Comparison of ENCODE assay signal across 1 cellular context in genomic region chr15:48330855-48331795, GRCh38.
A peak's percentile ranks its signal among the peaks of the same experiment; 100 is the strongest.
TF ChIP-seq lines count a peak whose summit lies in the region.

DUT (plus strand) TSS chr15:48331429; CDS start chr15:48331516, 87 bp downstream.

TF ChIP-seq in HEK293, 187 proteins besides CTCF, POLR2A, EP300 and RAD21 (continued from another document):
- TF ChIP-seq ZBTB8A (tag by site-specific recombination; IDR thresholded peaks at IDR 0.05) = peak; percentile 84
- TF ChIP-seq SP3 (tag by site-specific recombination; IDR thresholded peaks at IDR 0.05) = peak; percentile 79
- no peak for TF ChIP-seq ZNF433 (tag by site-specific recombination; IDR thresholded peaks at IDR 0.05; ENCODE audit: low read depth)
- no peak for TF ChIP-seq ZNF26 (tag by site-specific recombination; IDR thresholded peaks at IDR 0.05)
- 0 out of 2 replicates have a peak, but pooled peaks have one; percentile 20 for TF ChIP-seq ZNF843 (tag by site-specific recombination; IDR thresholded peaks at IDR 0.05)
- TF ChIP-seq ZNF274 (IDR thresholded peaks at IDR 0.05; ENCODE audit: low read length) = no peak
- TF ChIP-seq ZNF274 (tag by site-specific recombination; IDR thresholded peaks at IDR 0.05; ENCODE audit: borderline replicate concordance) = no peak
- TF ChIP-seq SP7 (tag by site-specific recombination; IDR thresholded peaks at IDR 0.05) = peak; percentile 48; the same call in 1 of the 2 replicates
- peak; percentile 71 for TF ChIP-seq PATZ1 (tag by site-specific recombination; IDR thresholded peaks at IDR 0.05)
- no peak for TF ChIP-seq ZNF560 (tag by site-specific recombination; IDR thresholded peaks at IDR 0.05; ENCODE audit: borderline replicate concordance)
- 0 out of 2 replicates have a peak, but pooled peaks have one; percentile 36 for TF ChIP-seq ZEB2 (tag by site-specific recombination; IDR thresholded peaks at IDR 0.05)
- TF ChIP-seq ZNF571 (tag by site-specific recombination; IDR thresholded peaks at IDR 0.05) = no peak
- no peak for TF ChIP-seq ZNF302 (tag by site-specific recombination; IDR thresholded peaks at IDR 0.05; ENCODE audit: low read depth)
- TF ChIP-seq ZNF518A (tag by site-specific recombination; conservative IDR thresholded peaks at IDR 0.05; ENCODE audit: low read depth) = peak; percentile 31
- no peak; the same call in 1 of the 2 replicates for TF ChIP-seq ZNF398 (tag by site-specific recombination; IDR thresholded peaks at IDR 0.05)
- peak; percentile 64 for TF ChIP-seq ZBTB26 (tag by site-specific recombination; optimal IDR thresholded peaks at IDR 0.05)
- TF ChIP-seq ZNF707 (tag by site-specific recombination; IDR thresholded peaks at IDR 0.05) = no peak
- no peak for TF ChIP-seq ZNF792 (tag by site-specific recombination; IDR thresholded peaks at IDR 0.05)
- TF ChIP-seq ZNF335 (tag by site-specific recombination; conservative IDR thresholded peaks at IDR 0.05) = peak; percentile 80
- TF ChIP-seq ZNF341 (tag by site-specific recombination; IDR thresholded peaks at IDR 0.05; ENCODE audit: low read depth) = peak; percentile 65
- peak; percentile 64; the same call in 1 of the 2 replicates for TF ChIP-seq YY2 (tag by site-specific recombination; IDR thresholded peaks at IDR 0.05)
- TF ChIP-seq ZNF548 (tag by site-specific recombination; IDR thresholded peaks at IDR 0.05) = no peak
- TF ChIP-seq ZNF76 (tag by site-specific recombination; IDR thresholded peaks at IDR 0.05; ENCODE audit: borderline replicate concordance, low read depth) = peak; percentile 46; the same call in 1 of the 2 replicates
- no peak for TF ChIP-seq GLIS1 (tag by site-specific recombination; IDR thresholded peaks at IDR 0.05)
- 0 out of 2 replicates have a peak, but pooled peaks have one; percentile 31 for TF ChIP-seq HIC1 (tag by site-specific recombination; IDR thresholded peaks at IDR 0.05)
- TF ChIP-seq ZNF354C (tag by site-specific recombination; IDR thresholded peaks at IDR 0.05; ENCODE audit: borderline replicate concordance, low read depth) = no peak
- no peak for TF ChIP-seq ZBTB7A (tag by site-specific recombination; IDR thresholded peaks at IDR 0.05; ENCODE audit: low read depth)
- no peak for TF ChIP-seq HOXA7 (CRISPR knock-in tag; IDR thresholded peaks at IDR 0.05; ENCODE audit: borderline replicate concordance)
- no peak for TF ChIP-seq ZBTB21 (tag by site-specific recombination; IDR thresholded peaks at IDR 0.05)
- peak; percentile 27; the same call in 1 of the 2 replicates for TF ChIP-seq PBX3 (CRISPR knock-in tag; IDR thresholded peaks at IDR 0.05)
- no peak for TF ChIP-seq ZNF513 (tag by site-specific recombination; IDR thresholded peaks at IDR 0.05)
- TF ChIP-seq ZNF654 (tag by site-specific recombination; IDR thresholded peaks at IDR 0.05; ENCODE audit: low read depth) = no peak
- TF ChIP-seq YY1 (tag by site-specific recombination; IDR thresholded peaks at IDR 0.05) = peak; percentile 74
- peak; percentile 82 for TF ChIP-seq KLF9 (tag by site-specific recombination; IDR thresholded peaks at IDR 0.05; ENCODE audit: low read depth)
- TF ChIP-seq EGR2 (tag by site-specific recombination; IDR thresholded peaks at IDR 0.05; ENCODE audit: low read depth) = no peak
- TF ChIP-seq ZNF658 (tag by site-specific recombination; IDR thresholded peaks at IDR 0.05) = no peak
TF ChIP-seq in HEK293: peak in this region for 32.
